Comparison of ENCODE assay signal across 1 cellular context in genomic region chr12:7303230-7303629, GRCh38.
TF ChIP-seq lines count a peak whose summit lies in the region.

No MANE protein-coding gene starts in this region.

TF ChIP-seq in K562, 482 proteins besides CTCF, POLR2A, EP300 and RAD21 (continued from another document):
- TF ChIP-seq NR3C1 (CRISPR knock-in tag; IDR thresholded peaks at IDR 0.05) (no peak), RCOR1 (IDR thresholded peaks at IDR 0.05; ENCODE audit: borderline replicate concordance in 1 of 2, low read depth in 2 of 2, low read length in 2 of 2) (peak in 1 of 2 experiments; percentile 87; a peak in 2 of 4 replicates), ZNF134 (CRISPR knock-in tag; conservative IDR thresholded peaks at IDR 0.05) (no peak), KLF6 (CRISPR knock-in tag; IDR thresholded peaks at IDR 0.05; ENCODE audit: borderline replicate concordance) (no peak), CBFA2T3 (IDR thresholded peaks at IDR 0.05) (peak; percentile 38; the same call in 1 of the 2 replicates), MAFK (IDR thresholded peaks at IDR 0.05; ENCODE audit: low read length) (peak; percentile 55), ZNF668 (CRISPR knock-in tag; IDR thresholded peaks at IDR 0.05) (no peak), LEF1 (IDR thresholded peaks at IDR 0.05) (peak; percentile 16; the same call in 1 of the 2 replicates), JUND (IDR thresholded peaks at IDR 0.05; ENCODE audit: borderline replicate concordance, low read depth, low read length) (peak; percentile 27; the same call in 1 of the 2 replicates), JUND (tag; IDR thresholded peaks at IDR 0.05; ENCODE audit: borderline replicate concordance, low read depth, low read length) (no peak; the same call in 2 of the 3 replicates), C11orf30 (IDR thresholded peaks at IDR 0.05; ENCODE audit: low read depth) (peak; percentile 91), ARHGAP35 (IDR thresholded peaks at IDR 0.05; ENCODE audit: partially characterized antibody) (no peak), PHF21A (IDR thresholded peaks at IDR 0.05; ENCODE audit: borderline replicate concordance, low read depth) (no peak), ZNF121 (CRISPR knock-in tag; conservative IDR thresholded peaks at IDR 0.05) (no peak), ZNF124 (CRISPR knock-in tag; IDR thresholded peaks at IDR 0.05) (no peak), KDM1A (IDR thresholded peaks at IDR 0.05) (peak; percentile 50 to 68), TAL1 (IDR thresholded peaks at IDR 0.05) (peak; percentile 20; the same call in 1 of the 2 replicates), FOS (IDR thresholded peaks at IDR 0.05; ENCODE audit: extremely low read depth, insufficient read length) (no peak), CEBPB (tag; IDR thresholded peaks at IDR 0.05) (peak; percentile 93), ARID4B (CRISPR knock-in tag; IDR thresholded peaks at IDR 0.05) (no peak), ZNF316 (IDR thresholded peaks at IDR 0.05) (peak; percentile 93), ZNF354B (CRISPR knock-in tag; IDR thresholded peaks at IDR 0.05) (no peak), CSDE1 (IDR thresholded peaks at IDR 0.05) (no peak), NFIC (IDR thresholded peaks at IDR 0.05) (peak; percentile 91), KAT8 (IDR thresholded peaks at IDR 0.05; ENCODE audit: low read depth) (no peak), RBM34 (IDR thresholded peaks at IDR 0.05; ENCODE audit: borderline replicate concordance, insufficient read depth, low read length) (no peak), MAFG (tag; conservative IDR thresholded peaks at IDR 0.05) (peak; percentile 82), HDAC2 (IDR thresholded peaks at IDR 0.05) (0 out of 2 replicates have a peak, but pooled peaks have one; percentile 20), FOXA3 (CRISPR knock-in tag; conservative IDR thresholded peaks at IDR 0.05 in 1 of 2, IDR thresholded peaks at IDR 0.05 in 1 of 2) (no peak), TRIM24 (IDR thresholded peaks at IDR 0.05) (peak; percentile 35 to 44; a peak in 1 of 4 replicates), NONO (IDR thresholded peaks at IDR 0.05; ENCODE audit: low read depth in 2 of 2, low read length in 1 of 2) (no peak), HMGXB4 (CRISPR knock-in tag; IDR thresholded peaks at IDR 0.05) (no peak), MAFF (IDR thresholded peaks at IDR 0.05; ENCODE audit: low read length) (peak; percentile 3; the same call in 1 of the 2 replicates), HNRNPL (IDR thresholded peaks at IDR 0.05; ENCODE audit: low read depth, low read length) (no peak), PHB (CRISPR knock-in tag; IDR thresholded peaks at IDR 0.05) (no peak), SRSF9 (IDR thresholded peaks at IDR 0.05; ENCODE audit: borderline replicate concordance, low read depth, low read length) (no peak), ZNF23 (CRISPR knock-in tag; IDR thresholded peaks at IDR 0.05) (no peak), YBX1 (IDR thresholded peaks at IDR 0.05) (no peak), SMARCA4 (IDR thresholded peaks at IDR 0.05) (peak; percentile 48), CEBPG (CRISPR knock-in tag; IDR thresholded peaks at IDR 0.05) (no peak), CEBPG (tag; conservative IDR thresholded peaks at IDR 0.05 in 1 of 2, IDR thresholded peaks at IDR 0.05 in 1 of 2) (peak in 1 of 2 experiments; percentile 88; a peak in 2 of 4 replicates), ZNF384 (IDR thresholded peaks at IDR 0.05; ENCODE audit: low read depth, low read length) (peak; percentile 95), DPF2 (IDR thresholded peaks at IDR 0.05) (peak; percentile 55; the same call in 1 of the 2 replicates)
